ENCODE assay signal across 1 cellular context in genomic region chr18:69838620-69839411, GRCh38.
TF ChIP-seq lines count a peak whose summit lies in the region.

No MANE protein-coding gene starts in this region.

TF ChIP-seq in K562, 482 proteins besides CTCF, POLR2A, EP300 and RAD21 (continued from another document and continues in another):
- TF ChIP-seq MTF1 (CRISPR knock-in tag; IDR thresholded peaks at IDR 0.05; ENCODE audit: borderline replicate concordance) (no peak), ETS2 (tag; IDR thresholded peaks at IDR 0.05; ENCODE audit: borderline replicate concordance, poor library complexity, severe bottlenecking) (no peak), ZNF79 (CRISPR knock-in tag; IDR thresholded peaks at IDR 0.05; ENCODE audit: low read depth) (no peak), ZNF561 (CRISPR knock-in tag; conservative IDR thresholded peaks at IDR 0.05) (no peak), ZNF12 (CRISPR knock-in tag; IDR thresholded peaks at IDR 0.05) (no peak), ZBTB49 (CRISPR knock-in tag; IDR thresholded peaks at IDR 0.05; ENCODE audit: borderline replicate concordance) (no peak), ZBTB34 (CRISPR knock-in tag; IDR thresholded peaks at IDR 0.05) (no peak), ZNF512 (tag; IDR thresholded peaks at IDR 0.05) (no peak), ESRRA (IDR thresholded peaks at IDR 0.05; ENCODE audit: borderline replicate concordance, low read depth) (no peak), GATAD2A (IDR thresholded peaks at IDR 0.05) (no peak), EHMT2 (IDR thresholded peaks at IDR 0.05) (no peak), RBM15 (IDR thresholded peaks at IDR 0.05; ENCODE audit: insufficient read depth, low read length) (no peak), HNRNPUL1 (IDR thresholded peaks at IDR 0.05; ENCODE audit: low read length) (no peak), FOXP4 (CRISPR knock-in tag; IDR thresholded peaks at IDR 0.05; ENCODE audit: borderline replicate concordance) (no peak), SPI1 (IDR thresholded peaks at IDR 0.05; ENCODE audit: borderline replicate concordance, low read depth, low read length) (0 out of 2 replicates have a peak, but pooled peaks have one; percentile 28), PYGO2 (tag; IDR thresholded peaks at IDR 0.05) (no peak), MLX (CRISPR knock-in tag; conservative IDR thresholded peaks at IDR 0.05) (no peak), COPS2 (conservative IDR thresholded peaks at IDR 0.05) (no peak), HLTF (IDR thresholded peaks at IDR 0.05) (no peak; the same call in 1 of the 2 replicates), PRDM10 (IDR thresholded peaks at IDR 0.05; ENCODE audit: partially characterized antibody) (peak; percentile 53), SIX5 (IDR thresholded peaks at IDR 0.05; ENCODE audit: borderline replicate concordance in 1 of 2, insufficient read depth in 1 of 2, low read depth in 1 of 2, low read length in 2 of 2) (no peak), ARID2 (IDR thresholded peaks at IDR 0.05) (no peak), ZNF395 (CRISPR knock-in tag; IDR thresholded peaks at IDR 0.05) (no peak), ZKSCAN1 (IDR thresholded peaks at IDR 0.05; ENCODE audit: low read depth, low read length) (no peak), ZNF184 (CRISPR knock-in tag; IDR thresholded peaks at IDR 0.05) (no peak), MCM2 (IDR thresholded peaks at IDR 0.05; ENCODE audit: low read depth) (no peak), LARP7 (IDR thresholded peaks at IDR 0.05) (peak; percentile 93; the same call in 1 of the 2 replicates), HDGF (IDR thresholded peaks at IDR 0.05) (0 out of 2 replicates have a peak, but pooled peaks have one; percentile 69), ZNF740 (CRISPR knock-in tag; IDR thresholded peaks at IDR 0.05) (no peak), ZNF740 (tag; IDR thresholded peaks at IDR 0.05) (no peak), ZHX1 (conservative IDR thresholded peaks at IDR 0.05; ENCODE audit: low read length) (no peak), ATF2 (CRISPR knock-in tag; IDR thresholded peaks at IDR 0.05) (no peak), ZNF778 (CRISPR knock-in tag; IDR thresholded peaks at IDR 0.05) (no peak), KDM4B (IDR thresholded peaks at IDR 0.05; ENCODE audit: borderline replicate concordance in 2 of 2, low read depth in 1 of 2) (no peak), ZNF511 (CRISPR knock-in tag; IDR thresholded peaks at IDR 0.05) (no peak), RBM39 (optimal IDR thresholded peaks at IDR 0.05; ENCODE audit: low read depth, low read length) (no peak), ZFPM2 (CRISPR knock-in tag; IDR thresholded peaks at IDR 0.05) (no peak), MXD1 (CRISPR knock-in tag; IDR thresholded peaks at IDR 0.05; ENCODE audit: borderline replicate concordance, poor library complexity, severe bottlenecking) (no peak), ZBTB26 (CRISPR knock-in tag; IDR thresholded peaks at IDR 0.05) (no peak)
